Comparison of ENCODE assay signal across 19 cellular contexts in genomic region chr1:109756848-109757521, GRCh38. TPM values are rescaled to one million over a fixed set of nuclear protein-coding genes. Genes with fewer than 3 reads are reported as not detected.
"Had no signal": no experiment of that assay in that cellular context is flagged by ENCODE, and none has a peak within 500 bp of the region (broad histone marks: within the 10 kb centered on the region; RNA-seq: fewer than 3 reads in every experiment).

No MANE protein-coding gene starts in this region.

- H3K27me3 Mint-ChIP-seq: stimulated activated naive CD8-positive, alpha-beta T cell treated with anti-CD3 and anti-CD28 coated beads, Interleukin-15, Interleukin-2, amounts not matched to agents 100 ng/mL and 50 ng/mL, for 24 hours had no signal

- H3K4me1 Mint-ChIP-seq: central memory CD8-positive, alpha-beta T cell; T-cell had no signal

- H3K9me3 Mint-ChIP-seq: activated naive CD8-positive, alpha-beta T cell treated with anti-CD3 and anti-CD28 coated beads, Interleukin-2, amount 10 ng/mL, durations not matched to agents 7 days and 5 days; central memory CD8-positive, alpha-beta T cell; stimulated activated naive CD8-positive, alpha-beta T cell treated with anti-CD3 and anti-CD28 coated beads, Interleukin-15, Interleukin-2, amounts not matched to agents 100 ng/mL and 50 ng/mL, for 24 hours; T-cell; T-helper 2 cell treated with Interferon-gamma antibody and Interleukin-4, amounts not matched to agents 5 μg/mL and 100 μg/mL, for 36 hours had no signal

- H3K4me3 Mint-ChIP-seq: activated naive CD8-positive, alpha-beta T cell treated with anti-CD3 and anti-CD28 coated beads, Interleukin-2, amount 10 ng/mL, durations not matched to agents 7 days and 5 days; central memory CD8-positive, alpha-beta T cell; naive thymus-derived CD4-positive, alpha-beta T cell; stimulated activated naive CD8-positive, alpha-beta T cell treated with anti-CD3 and anti-CD28 coated beads, Interleukin-15, Interleukin-2, amounts not matched to agents 100 ng/mL and 50 ng/mL, for 24 hours; T-cell; T-helper 2 cell treated with Interferon-gamma antibody and Interleukin-4, amounts not matched to agents 5 μg/mL and 100 μg/mL, for 36 hours had no signal

- H3K27ac Mint-ChIP-seq: activated naive CD8-positive, alpha-beta T cell treated with anti-CD3 and anti-CD28 coated beads, Interleukin-2, amount 10 ng/mL, durations not matched to agents 7 days and 5 days; naive thymus-derived CD4-positive, alpha-beta T cell; stimulated activated naive CD8-positive, alpha-beta T cell treated with anti-CD3 and anti-CD28 coated beads, Interleukin-15, Interleukin-2, amounts not matched to agents 100 ng/mL and 50 ng/mL, for 24 hours; T-cell; T-helper 2 cell treated with Interferon-gamma antibody and Interleukin-4, amounts not matched to agents 5 μg/mL and 100 μg/mL, for 36 hours had no signal

- H3K36me3 Mint-ChIP-seq: activated naive CD8-positive, alpha-beta T cell treated with anti-CD3 and anti-CD28 coated beads, Interleukin-2, amount 10 ng/mL, durations not matched to agents 7 days and 5 days; naive thymus-derived CD4-positive, alpha-beta T cell; T-cell had no signal

- DNase-seq: activated CD4-positive, alpha-beta T cell treated with anti-CD3 and anti-CD28 coated beads, Interleukin-2, amount 50 U/mL, for 4 hours; activated naive CD4-positive, alpha-beta T cell treated with Interleukin-2 at 50 U/mL for 16 hours; amniotic stem cell; kidney; stimulated activated CD4-positive, alpha-beta T cell treated with anti-CD3 and anti-CD28 coated beads, Interleukin-12 subunit alpha, Interleukin-12 subunit beta, amount 100 ng/mL, for 4 hours; stimulated activated CD4-positive, alpha-beta T cell treated with anti-CD3 and anti-CD28 coated beads, Interleukin-4, amount 100 ng/mL, for 4 hours; substantia nigra; tibial artery had no signal

RNA-seq across cellular contexts. Expression of gene EPS8L3, which starts 6.7 kb away (rescaled TPM):
- total RNA-seq: activated CD8-positive, alpha-beta memory T cell treated with anti-CD3 and anti-CD28 coated beads for 36 hours; activated naive CD8-positive, alpha-beta T cell treated with anti-CD3 and anti-CD28 coated beads, Interleukin-2, amount 10 ng/mL, durations not matched to agents 7 days and 5 days; epithelial cell of proximal tubule; fibroblast of villous mesenchyme; naive thymus-derived CD4-positive, alpha-beta T cell; right cardiac atrium; skeletal muscle tissue had no signal

RNA-seq across cellular contexts. Expression of gene GSTM5, which starts 44.9 kb away (rescaled TPM):
- total RNA-seq: activated CD8-positive, alpha-beta memory T cell treated with anti-CD3 and anti-CD28 coated beads for 36 hours; activated naive CD8-positive, alpha-beta T cell treated with anti-CD3 and anti-CD28 coated beads, Interleukin-2, amount 10 ng/mL, durations not matched to agents 7 days and 5 days; epithelial cell of proximal tubule had no signal
